In genomic region chr5:143820451-143820850, GRCh38 we compare ENCODE assay signal across 23 cellular contexts. TPM values are rescaled to one million over a fixed set of nuclear protein-coding genes. Genes with fewer than 3 reads are reported as not detected.
A peak's percentile ranks its signal among the peaks of the same experiment; 100 is the strongest.
DNase-seq lines count a peak whose midpoint lies in the region; ATAC-seq and TF ChIP-seq lines count a peak whose summit lies in the region.
"Had no signal": no experiment of that assay in that cellular context is flagged by ENCODE, and none has a peak within 500 bp of the region (broad histone marks: within the 10 kb centered on the region; RNA-seq: fewer than 3 reads in every experiment).

No MANE protein-coding gene starts in this region.

- TF ChIP-seq CTCF in OCI-LY1 (IDR thresholded peaks at IDR 0.05; ENCODE audit: low read length), result no peak
- TF ChIP-seq CTCF in smooth muscle cell (IDR thresholded peaks at IDR 0.05; ENCODE audit: borderline replicate concordance, insufficient read depth, poor library complexity, severe bottlenecking), result no peak

- H4K20me1 ChIP-seq in OCI-LY1 (ENCODE audit: insufficient read depth, low read length), result no peaks in the 10 kb centered on the region
- H4K20me1 ChIP-seq in smooth muscle cell (ENCODE audit: low read depth), result no peaks in the 10 kb centered on the region

- H3K27ac ChIP-seq in OCI-LY1 (ENCODE audit: low read depth, low read length, poor library complexity, severe bottlenecking), result peak overlapping the region; percentile 41
- no peak overlapping the region for H3K27ac ChIP-seq in smooth muscle cell (ENCODE audit: low read depth)
- H3K27ac ChIP-seq: 22Rv1, KMS-11 had no signal

- H3K9ac ChIP-seq in OCI-LY1 (ENCODE audit: low read length) (no peak overlapping the region), smooth muscle cell (ENCODE audit: low read depth) (no peak overlapping the region)
- H3K9ac ChIP-seq: KMS-11 had no signal

- ATAC-seq in HG03159 (IDR thresholded peaks at IDR 0.05; ENCODE audit: unreplicated experiment), result no peak
- ATAC-seq: PC-3, T-helper 17 cell had no signal

- H3K4me1 ChIP-seq in OCI-LY1 (ENCODE audit: insufficient read depth, low read length, severe bottlenecking) (peaks cover 36% of the 10 kb centered on the region), smooth muscle cell (ENCODE audit: low read depth) (no peaks in the 10 kb centered on the region)

- H3K36me3 ChIP-seq in OCI-LY1 (ENCODE audit: insufficient read depth, low read length) (peaks cover 16% of the 10 kb centered on the region; the same call in 1 of the 2 replicates), smooth muscle cell (ENCODE audit: low read depth) (no peaks in the 10 kb centered on the region)

- H3K4me3 ChIP-seq in OCI-LY1 (ENCODE audit: low read depth, low read length, poor library complexity, severe bottlenecking), result no peak overlapping the region
- H3K4me3 ChIP-seq in smooth muscle cell, result no peak overlapping the region

- H3K9me2 ChIP-seq in OCI-LY1 (ENCODE audit: low read depth, low read length), result no peaks in the 10 kb centered on the region

- H3K79me2 ChIP-seq in OCI-LY1 (ENCODE audit: insufficient read depth, low read length) (no peaks in the 10 kb centered on the region), smooth muscle cell (ENCODE audit: low read depth) (no peaks in the 10 kb centered on the region)

- H2AFZ ChIP-seq in OCI-LY1 (ENCODE audit: low read length) (no peak overlapping the region), smooth muscle cell (ENCODE audit: low read depth) (peak overlapping the region; percentile 2)

- DNase-seq in DMS53 (lab: John Stamatoyannopoulos, UW), result peak; percentile 25
- no peak for DNase-seq in DMS53 treated with DMSO at 0.1 percent for 48 hours (lab: John Stamatoyannopoulos, UW; ENCODE audit: unreplicated experiment)
- DNase-seq in fibroblast of gingiva (ENCODE audit: low read depth), result peak; percentile 69
- DNase-seq in smooth muscle cell (lab: John Stamatoyannopoulos, UW; ENCODE audit: unreplicated experiment), result no peak
- DNase-seq in DMS153 (lab: John Stamatoyannopoulos, UW), result no peak
- no peak for DNase-seq in NCI-H1436 treated with DMSO at 0.1 percent for 48 hours (lab: John Stamatoyannopoulos, UW)
- DNase-seq: AML-193, GDM1, NCI-H1105, NCI-H1694, NCI-H2081 treated with DMSO at 0.1 percent for 48 hours, NCI-H446, NCI-H526, PC-3, SHP77, T-helper 17 cell had no signal

- H3K4me2 ChIP-seq in OCI-LY1 (ENCODE audit: low read length) (no peak overlapping the region), smooth muscle cell (no peak overlapping the region)

- H3F3A ChIP-seq in OCI-LY1 (ENCODE audit: insufficient read depth, low read length) (no peaks in the 10 kb centered on the region), smooth muscle cell (ENCODE audit: low read depth) (no peaks in the 10 kb centered on the region)

- H3K9me3 ChIP-seq in OCI-LY1 (ENCODE audit: low read length), result no peaks in the 10 kb centered on the region
- H3K9me3 ChIP-seq in smooth muscle cell (replicated peaks; ENCODE audit: low read depth), result no peaks in the 10 kb centered on the region

- H3K27me3 ChIP-seq in OCI-LY1 (ENCODE audit: insufficient read depth, low read length) (no peaks in the 10 kb centered on the region), smooth muscle cell (ENCODE audit: low read depth) (no peaks in the 10 kb centered on the region)

- 90% methylated on average over 2 of the region's 2 CpGs for WGBS in smooth muscle cell (ENCODE audit: low lambda C conversion rate)

RNA-seq across cellular contexts. Expression of gene HMHB1, which starts 8.5 kb away (rescaled TPM):
- not detected in 2 replicates for total RNA-seq in smooth muscle cell
- not detected in 2 replicates for polyA plus RNA-seq in smooth muscle cell
- total RNA-seq: H4, PC-3, RPMI7951, T-helper 17 cell had no signal
- polyA plus RNA-seq: CD14-positive monocyte had no signal

Comparison
In these comparisons a context has a peak if more than half of its experiments do, and no peak if none do; other contexts are left out.
1. DNase-seq: peak in DMS53 (single experiment) and fibroblast of gingiva (single experiment); none in DMS53 treated with DMSO at 0.1 percent for 48 hours (single experiment), smooth muscle cell (single experiment), DMS153 (single experiment) and NCI-H1436 treated with DMSO at 0.1 percent for 48 hours (single experiment).